In the genomic region with DNA sequence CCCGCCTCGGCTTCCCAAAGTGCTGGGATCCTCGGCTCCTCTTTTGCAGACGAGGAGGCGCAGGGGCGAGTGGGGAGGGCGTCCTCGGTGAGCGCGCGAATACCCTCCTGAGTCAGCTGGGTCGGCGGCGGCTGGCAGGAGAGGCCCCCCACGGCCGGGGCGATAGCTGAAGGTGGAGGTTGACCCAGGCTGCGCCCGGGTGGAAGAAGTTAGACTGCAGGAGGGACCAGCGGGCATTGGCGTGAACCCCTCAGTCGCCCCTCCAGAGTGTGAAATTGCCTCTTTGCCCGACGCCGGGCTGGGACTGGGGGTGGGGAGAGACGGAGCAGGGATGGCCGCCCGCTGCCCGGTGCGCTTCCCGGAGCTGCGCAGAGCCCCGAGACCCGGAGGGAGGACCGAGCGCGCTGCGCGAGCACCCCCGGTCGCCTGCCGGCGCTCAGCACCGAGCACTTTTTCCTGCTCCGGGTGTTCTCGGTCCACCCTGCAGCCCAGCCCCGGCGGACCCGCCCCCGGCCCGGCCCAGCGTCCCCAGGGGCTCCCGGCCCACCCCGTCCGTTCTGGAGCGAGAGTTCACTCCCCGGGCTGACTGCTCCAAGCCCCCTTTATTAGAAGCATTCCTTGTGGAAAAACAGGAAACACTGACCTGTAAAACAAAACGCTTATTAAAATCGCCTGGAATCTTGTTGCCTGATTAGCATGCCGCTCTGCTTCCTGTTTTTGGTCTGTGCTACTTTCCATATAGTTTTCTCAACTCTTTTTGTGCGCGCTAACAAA, we compare ENCODE assay signal across 8 cellular contexts. TPM values are rescaled to one million over a fixed set of nuclear protein-coding genes. Genes with fewer than 3 reads are reported as not detected.
DNase-seq lines count a peak whose midpoint lies in the region; ATAC-seq, FAIRE-seq and TF ChIP-seq lines count a peak whose summit lies in the region.

No MANE protein-coding gene starts in this region.

- peaks cover 29% of the 10 kb centered on the region for H3K27me3 Mint-ChIP-seq in activated T-cell treated with anti-CD3 and anti-CD28 coated beads, Interleukin-2, amount 50 U/mL, for 4 hours (ENCODE audit: low read depth)

- no peaks in the 10 kb centered on the region for H3K36me3 Mint-ChIP-seq in activated T-cell treated with anti-CD3 and anti-CD28 coated beads, Interleukin-2, amount 50 U/mL, for 4 hours (ENCODE audit: insufficient read depth)

- H3K4me1 ChIP-seq in HUES48 (ENCODE audit: control insufficient read depth, insufficient read depth, low read length) (no peaks in the 10 kb centered on the region; the same call in 1 of the 2 replicates), pancreas (no peaks in the 10 kb centered on the region)

- H3K9me3 Mint-ChIP-seq in activated T-cell treated with anti-CD3 and anti-CD28 coated beads, Interleukin-2, amount 50 U/mL, for 4 hours, result no peaks in the 10 kb centered on the region

- no peak overlapping the region for H3K9ac ChIP-seq in HUES48 (ENCODE audit: low read depth, low read length)

- FAIRE-seq in pancreas (lab: Jason Lieb, UNC), result no peak

- H3K36me3 ChIP-seq in HUES48 (ENCODE audit: control insufficient read depth, insufficient read depth, low read length) (no peaks in the 10 kb centered on the region), pancreas (no peaks in the 10 kb centered on the region)

- peaks cover 2% of the 10 kb centered on the region for H3K4me1 Mint-ChIP-seq in activated T-cell treated with anti-CD3 and anti-CD28 coated beads, Interleukin-2, amount 50 U/mL, for 4 hours (ENCODE audit: low read depth)

- DNase-seq in AG08396 (ENCODE audit: low spot score) (peak; percentile 63), germinal center (ENCODE audit: low spot score) (peak; percentile 54), pancreas (peak in 3 of 6 donors; percentile 38 to 84 (median 81)), NCI-H128 (lab: John Stamatoyannopoulos, UW; ENCODE audit: unreplicated experiment) (no peak), ACHN (no peak)
- DNase-seq in activated T-cell treated with anti-CD3 and anti-CD28 coated beads, Interleukin-2, amount 50 U/mL, for 4 hours, result no peak

- H3K4me3 ChIP-seq in HUES48 (ENCODE audit: low read depth, low read length), result peak overlapping the region; percentile 77
- peak overlapping the region; percentile 16 to 64 (median 37) for H3K4me3 ChIP-seq in pancreas

- no peaks in the 10 kb centered on the region for H3K9me3 ChIP-seq in HUES48 (ENCODE audit: control insufficient read depth, insufficient read depth, low read length)
- no peaks in the 10 kb centered on the region for H3K9me3 ChIP-seq in pancreas

- H3K27me3 ChIP-seq in HUES48 (ENCODE audit: control insufficient read depth, insufficient read depth, low read length) (peaks cover 20% of the 10 kb centered on the region), pancreas (no peaks in the 10 kb centered on the region)

- 9 to 11% methylated on average over 45 to 62 of the region's 62 CpGs for WGBS in pancreas, 2 donors

- TF ChIP-seq CTCF in pancreas (IDR thresholded peaks at IDR 0.05), result no peak

- in situ Hi-C loops in ACHN (cut with HindIII; ENCODE audit: low pct_ligation_motif_present, low pct_unique_long_range_greater_than_20kb, low sequenced_read_pairs), result no loop called here

- ATAC-seq in activated T-cell treated with anti-CD3 and anti-CD28 coated beads, Interleukin-2, amount 50 U/mL, for 4 hours, result peak; percentile 73 to 77
- peak; percentile 49 to 92 (median 84) for ATAC-seq in pancreas
- ATAC-seq in GM18867 (IDR thresholded peaks at IDR 0.05; ENCODE audit: unreplicated experiment), result no peak

- intact Hi-C loops in pancreas (cut with DNase I), result no loop called here

- H3K27ac ChIP-seq in HUES48 (ENCODE audit: low read depth, low read length), result peak overlapping the region; percentile 5
- H3K27ac ChIP-seq in pancreas, result peak overlapping the region in 3 of 4 donors; percentile 13 to 54 (median 48)

- H3K4me3 Mint-ChIP-seq in activated T-cell treated with anti-CD3 and anti-CD28 coated beads, Interleukin-2, amount 50 U/mL, for 4 hours, result peak overlapping the region; percentile 67

RNA-seq across cellular contexts. Expression of gene CPT1A, which starts 13.7 kb away (rescaled TPM):
- total RNA-seq in activated T-cell treated with anti-CD3 and anti-CD28 coated beads, Interleukin-2, amount 50 U/mL, for 4 hours, result 10 to 100 TPM; 12.3 to 15.8 (median 14.2) TPM
- total RNA-seq in pancreas, result 10 to 100 TPM; 16.9 to 33.7 (median 22.7) TPM
- 10 to 100 TPM in 1 of 2 donors, 1 to 10 TPM in 1; 9.5 to 15.6 TPM for polyA plus RNA-seq in pancreas

RNA-seq across cellular contexts. Expression of gene MRPL21, which starts 48.2 kb away (rescaled TPM):
- total RNA-seq in activated T-cell treated with anti-CD3 and anti-CD28 coated beads, Interleukin-2, amount 50 U/mL, for 4 hours, result 100 to 1,000 TPM; 106 to 130 (median 122) TPM
- total RNA-seq in pancreas, result 10 to 100 TPM; 17.9 to 28.1 (median 23.6) TPM
- 10 to 100 TPM; 38.1 to 42.1 TPM for polyA plus RNA-seq in pancreas

RNA-seq across cellular contexts. Expression of gene IGHMBP2, which starts 48.3 kb away (rescaled TPM):
- 10 to 100 TPM; 26.6 to 34.0 (median 29.6) TPM for total RNA-seq in activated T-cell treated with anti-CD3 and anti-CD28 coated beads, Interleukin-2, amount 50 U/mL, for 4 hours
- 10 to 100 TPM in 3 of 6 donors, 1 to 10 TPM in 3; 8.5 to 13.3 (median 10.7) TPM for total RNA-seq in pancreas
- 10 to 100 TPM; 33.0 to 41.3 TPM for polyA plus RNA-seq in pancreas

Comparison
In these comparisons a context has a peak if more than half of its experiments do, and no peak if none do; other contexts are left out.
1. DNase-seq: peak in AG08396 (single experiment) and germinal center (single experiment); none in activated T-cell treated with anti-CD3 and anti-CD28 coated beads, Interleukin-2, amount 50 U/mL, for 4 hours (single experiment), NCI-H128 (single experiment) and ACHN (single experiment).